In genomic region chr2:29254-29653, GRCh38 we compare ENCODE assay signal across 1 cellular context.
TF ChIP-seq lines count a peak whose summit lies in the region.

No MANE protein-coding gene starts in this region.

TF ChIP-seq in GM23338, 12 proteins besides CTCF, POLR2A, EP300 and RAD21 (continued from another document):
- TF ChIP-seq, protein P1, sequence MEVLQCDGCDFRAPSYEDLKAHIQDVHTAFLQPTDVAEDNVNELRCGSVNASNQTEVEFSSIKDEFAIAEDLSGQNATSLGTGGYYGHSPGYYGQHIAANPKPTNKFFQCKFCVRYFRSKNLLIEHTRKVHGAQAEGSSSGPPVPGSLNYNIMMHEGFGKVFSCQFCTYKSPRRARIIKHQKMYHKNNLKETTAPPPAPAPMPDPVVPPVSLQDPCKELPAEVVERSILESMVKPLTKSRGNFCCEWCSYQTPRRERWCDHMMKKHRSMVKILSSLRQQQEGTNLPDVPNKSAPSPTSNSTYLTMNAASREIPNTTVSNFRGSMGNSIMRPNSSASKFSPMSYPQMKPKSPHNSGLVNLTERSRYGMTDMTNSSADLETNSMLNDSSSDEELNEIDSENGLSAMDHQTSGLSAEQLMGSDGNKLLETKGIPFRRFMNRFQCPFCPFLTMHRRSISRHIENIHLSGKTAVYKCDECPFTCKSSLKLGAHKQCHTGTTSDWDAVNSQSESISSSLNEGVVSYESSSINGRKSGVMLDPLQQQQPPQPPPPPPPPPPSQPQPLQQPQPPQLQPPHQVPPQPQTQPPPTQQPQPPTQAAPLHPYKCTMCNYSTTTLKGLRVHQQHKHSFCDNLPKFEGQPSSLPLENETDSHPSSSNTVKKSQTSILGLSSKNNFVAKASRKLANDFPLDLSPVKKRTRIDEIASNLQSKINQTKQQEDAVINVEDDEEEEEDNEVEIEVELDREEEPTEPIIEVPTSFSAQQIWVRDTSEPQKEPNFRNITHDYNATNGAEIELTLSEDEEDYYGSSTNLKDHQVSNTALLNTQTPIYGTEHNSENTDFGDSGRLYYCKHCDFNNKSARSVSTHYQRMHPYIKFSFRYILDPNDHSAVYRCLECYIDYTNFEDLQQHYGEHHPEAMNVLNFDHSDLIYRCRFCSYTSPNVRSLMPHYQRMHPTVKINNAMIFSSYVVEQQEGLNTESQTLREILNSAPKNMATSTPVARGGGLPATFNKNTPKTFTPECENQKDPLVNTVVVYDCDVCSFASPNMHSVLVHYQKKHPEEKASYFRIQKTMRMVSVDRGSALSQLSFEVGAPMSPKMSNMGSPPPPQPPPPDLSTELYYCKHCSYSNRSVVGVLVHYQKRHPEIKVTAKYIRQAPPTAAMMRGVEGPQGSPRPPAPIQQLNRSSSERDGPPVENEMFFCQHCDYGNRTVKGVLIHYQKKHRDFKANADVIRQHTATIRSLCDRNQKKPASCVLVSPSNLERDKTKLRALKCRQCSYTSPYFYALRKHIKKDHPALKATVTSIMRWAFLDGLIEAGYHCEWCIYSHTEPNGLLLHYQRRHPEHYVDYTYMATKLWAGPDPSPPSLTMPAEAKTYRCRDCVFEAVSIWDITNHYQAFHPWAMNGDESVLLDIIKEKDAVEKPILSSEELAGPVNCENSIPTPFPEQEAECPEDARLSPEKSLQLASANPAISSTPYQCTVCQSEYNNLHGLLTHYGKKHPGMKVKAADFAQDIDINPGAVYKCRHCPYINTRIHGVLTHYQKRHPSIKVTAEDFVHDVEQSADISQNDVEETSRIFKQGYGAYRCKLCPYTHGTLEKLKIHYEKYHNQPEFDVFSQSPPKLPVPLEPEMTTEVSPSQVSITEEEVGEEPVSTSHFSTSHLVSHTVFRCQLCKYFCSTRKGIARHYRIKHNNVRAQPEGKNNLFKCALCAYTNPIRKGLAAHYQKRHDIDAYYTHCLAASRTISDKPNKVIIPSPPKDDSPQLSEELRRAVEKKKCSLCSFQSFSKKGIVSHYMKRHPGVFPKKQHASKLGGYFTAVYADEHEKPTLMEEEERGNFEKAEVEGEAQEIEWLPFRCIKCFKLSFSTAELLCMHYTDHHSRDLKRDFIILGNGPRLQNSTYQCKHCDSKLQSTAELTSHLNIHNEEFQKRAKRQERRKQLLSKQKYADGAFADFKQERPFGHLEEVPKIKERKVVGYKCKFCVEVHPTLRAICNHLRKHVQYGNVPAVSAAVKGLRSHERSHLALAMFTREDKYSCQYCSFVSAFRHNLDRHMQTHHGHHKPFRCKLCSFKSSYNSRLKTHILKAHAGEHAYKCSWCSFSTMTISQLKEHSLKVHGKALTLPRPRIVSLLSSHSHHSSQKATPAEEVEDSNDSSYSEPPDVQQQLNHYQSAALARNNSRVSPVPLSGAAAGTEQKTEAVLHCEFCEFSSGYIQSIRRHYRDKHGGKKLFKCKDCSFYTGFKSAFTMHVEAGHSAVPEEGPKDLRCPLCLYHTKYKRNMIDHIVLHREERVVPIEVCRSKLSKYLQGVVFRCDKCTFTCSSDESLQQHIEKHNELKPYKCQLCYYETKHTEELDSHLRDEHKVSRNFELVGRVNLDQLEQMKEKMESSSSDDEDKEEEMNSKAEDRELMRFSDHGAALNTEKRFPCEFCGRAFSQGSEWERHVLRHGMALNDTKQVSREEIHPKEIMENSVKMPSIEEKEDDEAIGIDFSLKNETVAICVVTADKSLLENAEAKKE (CRISPR knock-in tag; IDR thresholded peaks at IDR 0.05): no peak
- TF ChIP-seq ZNF114 (CRISPR knock-in tag; IDR thresholded peaks at IDR 0.05): no peak
- no peak for TF ChIP-seq EZH2 (IDR thresholded peaks at IDR 0.05; ENCODE audit: low read depth, unreplicated experiment)
- TF ChIP-seq JUNB (IDR thresholded peaks at IDR 0.05; ENCODE audit: unreplicated experiment): no peak
- no peak for TF ChIP-seq STAT1 (IDR thresholded peaks at IDR 0.05; ENCODE audit: unreplicated experiment)
- TF ChIP-seq, protein P2, sequence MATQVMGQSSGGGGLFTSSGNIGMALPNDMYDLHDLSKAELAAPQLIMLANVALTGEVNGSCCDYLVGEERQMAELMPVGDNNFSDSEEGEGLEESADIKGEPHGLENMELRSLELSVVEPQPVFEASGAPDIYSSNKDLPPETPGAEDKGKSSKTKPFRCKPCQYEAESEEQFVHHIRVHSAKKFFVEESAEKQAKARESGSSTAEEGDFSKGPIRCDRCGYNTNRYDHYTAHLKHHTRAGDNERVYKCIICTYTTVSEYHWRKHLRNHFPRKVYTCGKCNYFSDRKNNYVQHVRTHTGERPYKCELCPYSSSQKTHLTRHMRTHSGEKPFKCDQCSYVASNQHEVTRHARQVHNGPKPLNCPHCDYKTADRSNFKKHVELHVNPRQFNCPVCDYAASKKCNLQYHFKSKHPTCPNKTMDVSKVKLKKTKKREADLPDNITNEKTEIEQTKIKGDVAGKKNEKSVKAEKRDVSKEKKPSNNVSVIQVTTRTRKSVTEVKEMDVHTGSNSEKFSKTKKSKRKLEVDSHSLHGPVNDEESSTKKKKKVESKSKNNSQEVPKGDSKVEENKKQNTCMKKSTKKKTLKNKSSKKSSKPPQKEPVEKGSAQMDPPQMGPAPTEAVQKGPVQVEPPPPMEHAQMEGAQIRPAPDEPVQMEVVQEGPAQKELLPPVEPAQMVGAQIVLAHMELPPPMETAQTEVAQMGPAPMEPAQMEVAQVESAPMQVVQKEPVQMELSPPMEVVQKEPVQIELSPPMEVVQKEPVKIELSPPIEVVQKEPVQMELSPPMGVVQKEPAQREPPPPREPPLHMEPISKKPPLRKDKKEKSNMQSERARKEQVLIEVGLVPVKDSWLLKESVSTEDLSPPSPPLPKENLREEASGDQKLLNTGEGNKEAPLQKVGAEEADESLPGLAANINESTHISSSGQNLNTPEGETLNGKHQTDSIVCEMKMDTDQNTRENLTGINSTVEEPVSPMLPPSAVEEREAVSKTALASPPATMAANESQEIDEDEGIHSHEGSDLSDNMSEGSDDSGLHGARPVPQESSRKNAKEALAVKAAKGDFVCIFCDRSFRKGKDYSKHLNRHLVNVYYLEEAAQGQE (IDR thresholded peaks at IDR 0.05; ENCODE audit: unreplicated experiment): no peak
- TF ChIP-seq NANOG (IDR thresholded peaks at IDR 0.05; ENCODE audit: borderline replicate concordance): no peak
- TF ChIP-seq CREB1 (CRISPR knock-in tag; IDR thresholded peaks at IDR 0.05; ENCODE audit: low read depth): no peak
